ENCODE assay signal across 8 cellular contexts in the genomic region with DNA sequence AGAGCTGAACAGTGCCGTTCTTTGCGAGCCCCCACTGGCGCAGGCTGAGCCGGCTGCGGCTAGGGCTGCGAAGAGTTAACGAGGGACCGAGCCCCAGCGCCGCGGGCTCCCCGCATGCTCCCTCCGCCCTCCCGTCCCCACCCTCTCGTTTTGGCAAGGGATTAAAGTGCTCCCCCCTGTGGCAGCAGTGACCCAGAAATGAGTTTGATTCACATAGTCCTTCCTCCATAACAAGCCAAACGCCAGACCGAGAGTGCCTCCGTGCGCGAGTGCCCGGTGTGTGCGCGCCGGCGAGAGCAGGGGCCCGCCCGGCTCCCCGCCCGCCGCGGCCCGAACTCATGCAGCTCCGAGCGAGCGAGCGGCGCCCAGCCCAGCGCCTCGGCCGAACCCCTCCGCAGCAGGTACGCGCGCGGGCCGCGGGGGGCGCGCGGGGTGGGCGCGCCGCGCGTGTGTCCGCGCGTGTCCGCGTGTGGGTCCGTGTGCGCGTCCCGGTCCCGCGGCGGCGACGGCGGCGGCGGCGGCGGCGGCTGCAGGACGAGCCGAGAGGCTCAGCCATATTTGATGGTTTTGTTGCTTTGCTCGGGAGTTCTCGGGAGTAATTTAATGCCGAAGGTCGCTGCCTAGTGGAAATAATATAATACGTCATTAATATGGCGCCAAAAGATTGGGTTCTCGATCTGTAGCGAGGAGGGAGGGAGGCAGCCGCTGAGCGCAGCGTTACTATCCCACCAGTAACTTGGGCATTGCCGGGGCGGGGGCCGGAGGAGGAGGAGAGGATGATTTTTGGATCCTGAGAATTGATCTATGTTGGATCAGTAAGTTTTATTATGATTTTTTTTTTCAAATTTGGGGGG. TPM values are rescaled to one million over a fixed set of nuclear protein-coding genes. Genes with fewer than 3 reads are reported as not detected.
A peak's percentile ranks its signal among the peaks of the same experiment; 100 is the strongest.
DNase-seq lines count a peak whose midpoint lies in the region; ATAC-seq and TF ChIP-seq lines count a peak whose summit lies in the region.

A gene (plus strand): TSS at position 224 of the 854 bp plus-strand sequence. CDS start 22,059 bp downstream, outside the sequence.

- H3K36me3 ChIP-seq in SK-N-SH (replicated peaks in 1 of 2; ENCODE audit: control insufficient read depth in 1 of 2, insufficient read depth in 2 of 2, low read length in 1 of 2): no peaks in the 10 kb centered on the region
- no peaks in the 10 kb centered on the region for H3K36me3 ChIP-seq in testis (ENCODE audit: low read depth, missing control alignments)

- H3K9me3 ChIP-seq in SK-N-SH (no peaks in the 10 kb centered on the region), testis (no peaks in the 10 kb centered on the region)

- H3K27ac ChIP-seq in SK-N-SH (ENCODE audit: low read depth in 2 of 2, low read length in 1 of 2): peak within 1 kb of the TSS; percentile 94 to 97
- H3K27ac ChIP-seq in testis: peak within 1 kb of the TSS; percentile 88 to 96

- no peaks in the 10 kb centered on the region for H3K27me3 ChIP-seq in SK-N-SH (ENCODE audit: insufficient read depth)
- no peaks in the 10 kb centered on the region for H3K27me3 ChIP-seq in testis

- peak within 1 kb of the TSS; percentile 98 for H3K9ac ChIP-seq in SK-N-SH

- peaks cover 26% of the 10 kb centered on the region for H3K79me2 ChIP-seq in SK-N-SH (ENCODE audit: insufficient read depth)

- POLR2A ChIA-PET in SK-N-SH (lab: Yijun Ruan, JAX): interaction anchor here (1.2 to 1.4 kb wide), 3 partner anchors 225 to 356 kb away, joined by 3 to 14 read pairs (median 4); no protein-coding TSS in a partner anchor

- H3K4me1 ChIP-seq in SK-N-SH (ENCODE audit: control insufficient read depth in 1 of 2, insufficient read depth in 2 of 2, low read depth in 1 of 2, low read length in 1 of 2): peaks cover 4 to 7% of the 10 kb centered on the region in 2 experiments; a peak in 3 of 4 replicates
- H3K4me1 ChIP-seq in testis: peaks cover 10% of the 10 kb centered on the region

- H3K4me3 Mint-ChIP-seq in activated naive CD4-positive, alpha-beta T cell treated with anti-CD3 and anti-CD28 coated beads, Interleukin-2, amount 50 U/mL, for 24 hours: peak within 1 kb of the TSS; percentile 97

- TF ChIP-seq RAD21 in SK-N-SH (IDR thresholded peaks at IDR 0.05; ENCODE audit: low read length): peak; percentile 88

- intact Hi-C loops in testis (cut with DNase I; ENCODE audit: low total_unique reads): loop anchor here (2.0 kb wide), 1 partner anchor 53 kb away; no protein-coding TSS in a partner anchor

- TF ChIP-seq CTCF in GM10266 (IDR thresholded peaks at IDR 0.05; ENCODE audit: control insufficient read depth, insufficient read depth, low read depth, missing control alignments) (peak; percentile 91), SK-N-SH (IDR thresholded peaks at IDR 0.05) (peak; percentile 69), omental fat pad (IDR thresholded peaks at IDR 0.05) (no peak), testis (IDR thresholded peaks at IDR 0.05) (peak; percentile 49 to 66 (median 60))

- DNase-seq in GM10266 (ENCODE audit: extremely low spot score) (peak; percentile 88), NCI-H1048 (lab: John Stamatoyannopoulos, UW) (peak; percentile 83), SK-N-SH (peak; percentile 92), glomerular endothelial cell (ENCODE audit: extremely low read depth, low read depth, low spot score) (peak; percentile 76), omental fat pad (ENCODE audit: low spot score) (peak; percentile 76), testis (peak; percentile 95)

- peak within 1 kb of the TSS; percentile 94 for H2AFZ ChIP-seq in SK-N-SH (ENCODE audit: low read depth)

- H3K9me3 Mint-ChIP-seq in activated naive CD4-positive, alpha-beta T cell treated with anti-CD3 and anti-CD28 coated beads, Interleukin-2, amount 50 U/mL, for 24 hours: no peaks in the 10 kb centered on the region

- H3K4me2 ChIP-seq in SK-N-SH: peak within 1 kb of the TSS; percentile 86

- peak; percentile 47 for ATAC-seq in HG02588 (IDR thresholded peaks at IDR 0.05; ENCODE audit: unreplicated experiment)
- ATAC-seq in omental fat pad (ENCODE audit: low FRiP score): peak; percentile 74

- TF ChIP-seq EP300 in SK-N-SH (IDR thresholded peaks at IDR 0.05; ENCODE audit: borderline replicate concordance in 1 of 2, low read depth in 1 of 2, low read length in 1 of 2): no peak; a peak in 1 of 4 replicates

- H3K36me3 Mint-ChIP-seq in activated naive CD4-positive, alpha-beta T cell treated with anti-CD3 and anti-CD28 coated beads, Interleukin-2, amount 50 U/mL, for 24 hours: no peaks in the 10 kb centered on the region

- H3F3A ChIP-seq in SK-N-SH (replicated peaks; ENCODE audit: insufficient read depth): peaks cover 22% of the 10 kb centered on the region

- H3K27ac Mint-ChIP-seq in activated naive CD4-positive, alpha-beta T cell treated with anti-CD3 and anti-CD28 coated beads, Interleukin-2, amount 50 U/mL, for 24 hours: peak within 1 kb of the TSS; percentile 99

- TF ChIP-seq POLR2A in testis (IDR thresholded peaks at IDR 0.05): no peak

- CTCF ChIA-PET in SK-N-SH (lab: Yijun Ruan, JAX): interaction anchor here (0.6 to 3.1 kb wide), 14 partner anchors 9 to 936 kb away, joined by 3 to 22 read pairs (median 4); no protein-coding TSS in a partner anchor

- H4K20me1 ChIP-seq in SK-N-SH (ENCODE audit: insufficient read depth): no peaks in the 10 kb centered on the region

- H3K4me1 Mint-ChIP-seq in activated naive CD4-positive, alpha-beta T cell treated with anti-CD3 and anti-CD28 coated beads, Interleukin-2, amount 50 U/mL, for 24 hours: peaks cover 16% of the 10 kb centered on the region

- H3K27me3 Mint-ChIP-seq in activated naive CD4-positive, alpha-beta T cell treated with anti-CD3 and anti-CD28 coated beads, Interleukin-2, amount 50 U/mL, for 24 hours: no peaks in the 10 kb centered on the region

- WGBS in SK-N-SH (ENCODE audit: low lambda C conversion rate): under 1% methylated on average over 54 of the region's 91 CpGs
- 0 to 1% methylated on average over 52 to 59 of the region's 91 CpGs for WGBS in testis, 2 donors

- H3K9me2 ChIP-seq in SK-N-SH: no peaks in the 10 kb centered on the region

- H3K4me3 ChIP-seq in SK-N-SH (ENCODE audit: low read depth in 2 of 2, low read length in 1 of 2) (peak within 1 kb of the TSS; percentile 88 to 97), testis (peak within 1 kb of the TSS; percentile 77 to 86)

TF ChIP-seq in SK-N-SH, 30 proteins besides CTCF, POLR2A, EP300 and RAD21 (continues in another document):
- TF ChIP-seq FOSL2 (IDR thresholded peaks at IDR 0.05; ENCODE audit: borderline replicate concordance, low read depth) (no peak), GABPA (IDR thresholded peaks at IDR 0.05; ENCODE audit: low read depth) (no peak), RCOR1 (IDR thresholded peaks at IDR 0.05; ENCODE audit: low read length) (no peak), NRF1 (IDR thresholded peaks at IDR 0.05; ENCODE audit: low read depth, low read length) (peak; percentile 51), JUND (IDR thresholded peaks at IDR 0.05) (no peak), RXRA (IDR thresholded peaks at IDR 0.05; ENCODE audit: borderline replicate concordance, low read depth) (no peak)
- TF ChIP-seq, protein P1, sequence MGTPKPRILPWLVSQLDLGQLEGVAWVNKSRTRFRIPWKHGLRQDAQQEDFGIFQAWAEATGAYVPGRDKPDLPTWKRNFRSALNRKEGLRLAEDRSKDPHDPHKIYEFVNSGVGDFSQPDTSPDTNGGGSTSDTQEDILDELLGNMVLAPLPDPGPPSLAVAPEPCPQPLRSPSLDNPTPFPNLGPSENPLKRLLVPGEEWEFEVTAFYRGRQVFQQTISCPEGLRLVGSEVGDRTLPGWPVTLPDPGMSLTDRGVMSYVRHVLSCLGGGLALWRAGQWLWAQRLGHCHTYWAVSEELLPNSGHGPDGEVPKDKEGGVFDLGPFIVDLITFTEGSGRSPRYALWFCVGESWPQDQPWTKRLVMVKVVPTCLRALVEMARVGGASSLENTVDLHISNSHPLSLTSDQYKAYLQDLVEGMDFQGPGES (IDR thresholded peaks at IDR 0.05; ENCODE audit: low read depth, low read length): no peak
- TF ChIP-seq, protein P2, sequence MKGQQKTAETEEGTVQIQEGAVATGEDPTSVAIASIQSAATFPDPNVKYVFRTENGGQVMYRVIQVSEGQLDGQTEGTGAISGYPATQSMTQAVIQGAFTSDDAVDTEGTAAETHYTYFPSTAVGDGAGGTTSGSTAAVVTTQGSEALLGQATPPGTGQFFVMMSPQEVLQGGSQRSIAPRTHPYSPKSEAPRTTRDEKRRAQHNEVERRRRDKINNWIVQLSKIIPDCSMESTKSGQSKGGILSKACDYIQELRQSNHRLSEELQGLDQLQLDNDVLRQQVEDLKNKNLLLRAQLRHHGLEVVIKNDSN (IDR thresholded peaks at IDR 0.05; ENCODE audit: borderline replicate concordance, low read depth): no peak
- TF ChIP-seq, protein P3, sequence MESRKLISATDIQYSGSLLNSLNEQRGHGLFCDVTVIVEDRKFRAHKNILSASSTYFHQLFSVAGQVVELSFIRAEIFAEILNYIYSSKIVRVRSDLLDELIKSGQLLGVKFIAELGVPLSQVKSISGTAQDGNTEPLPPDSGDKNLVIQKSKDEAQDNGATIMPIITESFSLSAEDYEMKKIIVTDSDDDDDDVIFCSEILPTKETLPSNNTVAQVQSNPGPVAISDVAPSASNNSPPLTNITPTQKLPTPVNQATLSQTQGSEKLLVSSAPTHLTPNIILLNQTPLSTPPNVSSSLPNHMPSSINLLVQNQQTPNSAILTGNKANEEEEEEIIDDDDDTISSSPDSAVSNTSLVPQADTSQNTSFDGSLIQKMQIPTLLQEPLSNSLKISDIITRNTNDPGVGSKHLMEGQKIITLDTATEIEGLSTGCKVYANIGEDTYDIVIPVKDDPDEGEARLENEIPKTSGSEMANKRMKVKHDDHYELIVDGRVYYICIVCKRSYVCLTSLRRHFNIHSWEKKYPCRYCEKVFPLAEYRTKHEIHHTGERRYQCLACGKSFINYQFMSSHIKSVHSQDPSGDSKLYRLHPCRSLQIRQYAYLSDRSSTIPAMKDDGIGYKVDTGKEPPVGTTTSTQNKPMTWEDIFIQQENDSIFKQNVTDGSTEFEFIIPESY (IDR thresholded peaks at IDR 0.05; ENCODE audit: borderline replicate concordance, low read depth): no peak
- TF ChIP-seq, protein P4, sequence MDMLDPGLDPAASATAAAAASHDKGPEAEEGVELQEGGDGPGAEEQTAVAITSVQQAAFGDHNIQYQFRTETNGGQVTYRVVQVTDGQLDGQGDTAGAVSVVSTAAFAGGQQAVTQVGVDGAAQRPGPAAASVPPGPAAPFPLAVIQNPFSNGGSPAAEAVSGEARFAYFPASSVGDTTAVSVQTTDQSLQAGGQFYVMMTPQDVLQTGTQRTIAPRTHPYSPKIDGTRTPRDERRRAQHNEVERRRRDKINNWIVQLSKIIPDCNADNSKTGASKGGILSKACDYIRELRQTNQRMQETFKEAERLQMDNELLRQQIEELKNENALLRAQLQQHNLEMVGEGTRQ (IDR thresholded peaks at IDR 0.05; ENCODE audit: borderline replicate concordance, low read depth, low read length): no peak

RNA-seq across cellular contexts. Expression of the gene that starts here (rescaled TPM):
- polyA plus RNA-seq in SK-N-SH (2012; rRNA removed): 9.1 and 10.9 TPM in 2 replicates
- polyA plus RNA-seq in SK-N-SH (2012; cell fraction: cytosol; rRNA removed): 9.6 and 11.1 TPM in 2 replicates
- polyA plus RNA-seq in SK-N-SH (2012; cell fraction: nucleus; rRNA removed): 13.7 and 18.1 TPM in 2 replicates
- 11.7 and 13.1 TPM in 2 replicates for total RNA-seq in glomerular endothelial cell
- 10 to 100 TPM; 37.2 to 57.4 (median 45.5) TPM for total RNA-seq in omental fat pad
- 10 to 100 TPM; 28.9 to 32.2 TPM for total RNA-seq in testis
- polyA plus RNA-seq in testis (ENCODE audit: insufficient read depth, low read depth, low replicate concordance): 19.1 TPM

Comparison
In these comparisons a context has a peak if more than half of its experiments do, and no peak if none do; other contexts are left out.
1. Peak in every context shown above with its lines: DNase-seq, ATAC-seq, H3K4me3 ChIP-seq and H3K27ac ChIP-seq.
2. CTCF ChIP-seq: peak in GM10266 (single experiment), SK-N-SH (single experiment) and testis (3 of 3); none in omental fat pad (0 of 3).